In genomic region chr3:157588386-157589060, GRCh38 we compare ENCODE assay signal across 19 cellular contexts.
"Had no signal": no experiment of that assay in that cellular context is flagged by ENCODE, and none has a peak within 500 bp of the region (broad histone marks: within the 10 kb centered on the region; RNA-seq: fewer than 3 reads in every experiment).

No MANE protein-coding gene starts in this region.

- H3K79me2 ChIP-seq: hepatocyte had no signal

- H3K4me2 ChIP-seq: hepatocyte had no signal

- H3K9me3 ChIP-seq: colonic mucosa, left ventricle myocardium inferior, lower lobe of right lung, neutrophil, suprapubic skin, thyroid gland, uterus had no signal

- H2AFZ ChIP-seq: hepatocyte had no signal

- FAIRE-seq: keratinocyte, small intestine had no signal

- H3K4me3 ChIP-seq: colonic mucosa, hepatocyte, left ventricle myocardium inferior, lower lobe of right lung, suprapubic skin, thyroid gland, uterus had no signal

- H3K27ac ChIP-seq: colonic mucosa, hepatocyte, left ventricle myocardium inferior, lower lobe of right lung, neutrophil, suprapubic skin, thyroid gland, uterus had no signal

- H3K36me3 ChIP-seq: colonic mucosa, left ventricle myocardium inferior, lower lobe of right lung, neutrophil, suprapubic skin, thyroid gland, uterus had no signal

- H3K27me3 ChIP-seq: colonic mucosa, suprapubic skin, thyroid gland, uterus had no signal

- DNase-seq: colonic mucosa; dermis blood vessel endothelial cell; foreskin melanocyte; head of caudate nucleus; immature natural killer cell; left ventricle myocardium inferior; lower lobe of right lung; naive B cell; nephron progenitor cell; posterior cingulate gyrus; small intestine; stimulated activated CD4-positive, alpha-beta T cell treated with anti-CD3 and anti-CD28 coated beads, Interleukin-12 subunit alpha, Interleukin-12 subunit beta, amount 100 ng/mL, for 4 hours; stimulated activated naive CD4-positive, alpha-beta T cell treated with Interleukin-2 at 50 U/mL for 16 hours; thyroid gland; uterus had no signal

- H3K4me1 ChIP-seq: colonic mucosa, left ventricle myocardium inferior, lower lobe of right lung, suprapubic skin, thyroid gland had no signal
